In genomic region chr10:16606923-16607322, GRCh38 we compare ENCODE assay signal across 8 cellular contexts.
"Had no signal": no experiment of that assay in that cellular context is flagged by ENCODE, and none has a peak within 500 bp of the region (broad histone marks: within the 10 kb centered on the region; RNA-seq: fewer than 3 reads in every experiment).

No MANE protein-coding gene starts in this region.

- H3K4me1 ChIP-seq: HAP-1 had no signal

- H3K36me3 ChIP-seq: HAP-1 had no signal

- H3K9me3 ChIP-seq: HAP-1 had no signal

- ATAC-seq: HCT116 had no signal

- H3K9ac ChIP-seq: GM23248 had no signal

- H3K27ac ChIP-seq: GM23248 had no signal

- DNase-seq: GOT3, H7, KBM-7 had no signal

- H3K4me3 ChIP-seq: GM23248, HAP-1 had no signal

- FAIRE-seq: HTR-8/SVneo had no signal

- H2AFZ ChIP-seq: GM23248 had no signal

- H3K27ac Mint-ChIP-seq: HFFc6 had no signal

- H3K9me3 Mint-ChIP-seq: HFFc6 had no signal

- H3K4me3 Mint-ChIP-seq: HFFc6 had no signal
